Comparison of ENCODE assay signal across 37 cellular contexts in the genomic region with DNA sequence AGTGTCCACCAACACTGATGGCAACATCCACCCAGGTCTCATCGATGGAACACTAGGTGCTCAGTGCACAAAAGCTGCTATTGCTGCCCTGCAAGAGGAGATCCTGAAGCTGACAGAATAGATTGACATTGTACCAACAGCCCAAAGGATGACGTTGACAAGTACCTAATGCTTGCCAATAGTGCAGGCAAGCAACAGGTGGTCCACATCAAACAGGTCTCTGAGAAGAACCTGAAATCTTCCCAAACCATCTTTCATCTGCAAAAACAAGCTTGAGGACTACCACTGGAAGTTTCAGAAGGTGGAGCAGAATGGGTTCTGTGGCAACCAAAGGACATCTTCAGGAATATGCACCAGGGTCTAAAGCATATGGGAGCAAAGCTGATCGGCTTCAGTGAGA. TPM values are rescaled to one million over a fixed set of nuclear protein-coding genes. Genes with fewer than 3 reads are reported as not detected.
"Had no signal": no experiment of that assay in that cellular context is flagged by ENCODE, and none has a peak within 500 bp of the region (broad histone marks: within the 10 kb centered on the region; RNA-seq: fewer than 3 reads in every experiment).

No MANE protein-coding gene starts in this region.

- H3K27me3 ChIP-seq: MG63 had no signal

- H3K9me3 ChIP-seq: MG63 had no signal

- H3K4me3 ChIP-seq: MG63 had no signal

- DNase-seq: Karpas-422, Kasumi-1, MG63, MM.1S, MV-4-11, NCI-H1048, NCI-H1092, NCI-H1092 treated with DMSO at 0.1 percent for 48 hours, NCI-H1105, NCI-H1105 treated with DMSO at 0.1 percent for 48 hours, NCI-H1417, NCI-H1417 treated with DMSO at 0.1 percent for 48 hours, NCI-H1436, NCI-H1436 treated with DMSO at 0.1 percent for 48 hours, NCI-H146, NCI-H1694, NCI-H1694 treated with DMSO at 0.1 percent for 48 hours, NCI-H187, NCI-H187 treated with DMSO at 0.1 percent for 48 hours, NCI-H1930, NCI-H2029, NCI-H2029 treated with DMSO at 0.1 percent for 48 hours, NCI-H2081, NCI-H2081 treated with DMSO at 0.1 percent for 48 hours, NCI-H2107, NCI-H2171, NCI-H2171 treated with DMSO at 0.1 percent for 48 hours, NCI-H2227 treated with DMSO at 0.1 percent for 48 hours, NCI-H226, NCI-H345, NCI-H446, NCI-H446 treated with DMSO at 0.1 percent for 48 hours, NCI-H510A, NCI-H510A treated with DMSO at 0.1 percent for 48 hours had no signal

- H3K36me3 ChIP-seq: MG63 had no signal

RNA-seq across cellular contexts. Expression of a gene that starts 15.8 kb away (rescaled TPM):
- total RNA-seq: LHCN-M2, MCF 10A, NCI-H460 had no signal
